2 cellular contexts compared by ENCODE assay signal in genomic region chr6:160775730-160776129, GRCh38.
TF ChIP-seq lines count a peak whose summit lies in the region.

No MANE protein-coding gene starts in this region.

TF ChIP-seq in K562, 482 proteins besides CTCF, POLR2A, EP300 and RAD21:
- TF ChIP-seq ZNF644 (tag; IDR thresholded peaks at IDR 0.05; ENCODE audit: low read depth): no peak
- no peak for TF ChIP-seq ZBTB7A (IDR thresholded peaks at IDR 0.05; ENCODE audit: borderline replicate concordance, control insufficient read depth, low read depth, low read length)
- no peak for TF ChIP-seq ZNF764 (CRISPR knock-in tag; IDR thresholded peaks at IDR 0.05; ENCODE audit: low read depth)
- no peak for TF ChIP-seq RCOR1 (IDR thresholded peaks at IDR 0.05; ENCODE audit: borderline replicate concordance in 1 of 2, low read depth in 2 of 2, low read length in 2 of 2)
- TF ChIP-seq GATAD2A (IDR thresholded peaks at IDR 0.05): no peak
- TF ChIP-seq ZNF589 (CRISPR knock-in tag; IDR thresholded peaks at IDR 0.05; ENCODE audit: low read depth): no peak
- TF ChIP-seq STAT5A (IDR thresholded peaks at IDR 0.05; ENCODE audit: borderline replicate concordance, low read length): no peak
- TF ChIP-seq MCM5 (IDR thresholded peaks at IDR 0.05; ENCODE audit: low read depth): no peak
- TF ChIP-seq ETV6 (IDR thresholded peaks at IDR 0.05; ENCODE audit: borderline replicate concordance in 1 of 2, low read depth in 2 of 2, low read length in 1 of 2): no peak
- no peak for TF ChIP-seq ETV6 (CRISPR knock-in tag; IDR thresholded peaks at IDR 0.05; ENCODE audit: borderline replicate concordance)
- TF ChIP-seq PPARD (CRISPR knock-in tag; IDR thresholded peaks at IDR 0.05): no peak
- TF ChIP-seq MTA2 (IDR thresholded peaks at IDR 0.05; ENCODE audit: low read depth): no peak
- no peak for TF ChIP-seq ZNF512 (tag; IDR thresholded peaks at IDR 0.05)
- no peak for TF ChIP-seq ZNF445 (CRISPR knock-in tag; IDR thresholded peaks at IDR 0.05; ENCODE audit: low read depth)
- TF ChIP-seq ZBTB26 (CRISPR knock-in tag; IDR thresholded peaks at IDR 0.05): no peak
- no peak for TF ChIP-seq LEF1 (IDR thresholded peaks at IDR 0.05)
- TF ChIP-seq PRDM10 (IDR thresholded peaks at IDR 0.05; ENCODE audit: partially characterized antibody): no peak

TF ChIP-seq in SK-N-SH, 30 proteins besides CTCF, POLR2A, EP300 and RAD21 (continued from another document):
- TF ChIP-seq MEF2A (IDR thresholded peaks at IDR 0.05; ENCODE audit: borderline replicate concordance, low read depth): no peak
- no peak for TF ChIP-seq TEAD4 (IDR thresholded peaks at IDR 0.05; ENCODE audit: borderline replicate concordance, insufficient read depth)
- no peak for TF ChIP-seq CHD2 (IDR thresholded peaks at IDR 0.05; ENCODE audit: low read length, partially characterized antibody)
- TF ChIP-seq FOXM1 (IDR thresholded peaks at IDR 0.05; ENCODE audit: low read depth): no peak
- no peak for TF ChIP-seq GATA2 (CRISPR knock-in tag; IDR thresholded peaks at IDR 0.05)
- TF ChIP-seq REST (IDR thresholded peaks at IDR 0.05; ENCODE audit: low read depth, low read length): no peak
- TF ChIP-seq RFX5 (IDR thresholded peaks at IDR 0.05; ENCODE audit: low read length): no peak
- TF ChIP-seq SIN3A (IDR thresholded peaks at IDR 0.05; ENCODE audit: borderline replicate concordance, low read depth, low read length): no peak
- TF ChIP-seq USF1 (IDR thresholded peaks at IDR 0.05; ENCODE audit: borderline replicate concordance, low read depth): no peak
- no peak for TF ChIP-seq ZBTB33 (IDR thresholded peaks at IDR 0.05; ENCODE audit: borderline replicate concordance, low read depth)
- TF ChIP-seq NFIC (IDR thresholded peaks at IDR 0.05; ENCODE audit: borderline replicate concordance): no peak
- TF ChIP-seq JUND (IDR thresholded peaks at IDR 0.05): no peak
- TF ChIP-seq MAX (IDR thresholded peaks at IDR 0.05; ENCODE audit: low read depth): no peak
- TF ChIP-seq GABPA (IDR thresholded peaks at IDR 0.05; ENCODE audit: low read depth): no peak
- no peak for TF ChIP-seq FOXJ3 (CRISPR knock-in tag; IDR thresholded peaks at IDR 0.05)
- TF ChIP-seq PBX3 (IDR thresholded peaks at IDR 0.05): no peak
- no peak for TF ChIP-seq TAF1 (IDR thresholded peaks at IDR 0.05; ENCODE audit: borderline replicate concordance, low read depth, low read length)
- TF ChIP-seq ELF1 (IDR thresholded peaks at IDR 0.05): no peak
- no peak for TF ChIP-seq RCOR1 (IDR thresholded peaks at IDR 0.05; ENCODE audit: low read length)
